ENCODE assay signal across 11 cellular contexts in the genomic region with DNA sequence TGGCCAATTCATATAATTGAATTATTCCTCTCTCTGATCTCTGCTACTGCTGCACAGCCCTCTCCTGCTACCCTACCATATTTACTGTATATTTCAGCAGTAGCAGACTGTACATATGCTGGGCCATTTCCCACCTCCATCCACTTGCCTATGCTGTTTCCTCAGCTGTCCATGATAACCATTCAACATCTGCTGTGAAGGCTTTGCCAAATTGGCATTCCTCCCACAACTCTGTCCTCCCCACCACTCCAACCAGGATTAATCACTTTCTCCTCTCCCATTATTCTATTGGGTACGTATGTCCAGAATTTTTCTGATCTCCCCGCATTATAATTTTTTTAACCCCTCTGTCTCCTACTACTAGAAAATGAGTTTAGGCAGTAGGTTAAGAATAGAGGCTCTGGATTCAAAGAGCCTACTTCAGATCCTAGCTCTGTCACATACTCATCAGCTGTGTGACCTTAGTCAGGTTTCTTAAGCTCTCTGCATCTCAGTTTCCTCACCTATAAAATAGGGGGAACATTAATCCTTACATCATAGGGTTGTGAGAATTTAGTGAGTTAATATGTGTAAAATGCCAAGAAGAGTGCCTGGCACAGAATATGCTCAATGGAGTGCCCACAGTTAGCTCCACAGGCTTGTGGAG.
DNase-seq lines count a peak whose midpoint lies in the region; ATAC-seq and TF ChIP-seq lines count a peak whose summit lies in the region.
"Had no signal": no experiment of that assay in that cellular context is flagged by ENCODE, and none has a peak within 500 bp of the region (broad histone marks: within the 10 kb centered on the region; RNA-seq: fewer than 3 reads in every experiment).

No MANE protein-coding gene starts in this region.

- peaks cover 27% of the 10 kb centered on the region; the same call in 1 of the 2 replicates for H3K36me3 ChIP-seq in PC-3 (ENCODE audit: low read depth, low read length)

- CTCF ChIA-PET in PC-3 (lab: Charles Lee) = no interaction called here

- H3K4me1 ChIP-seq in PC-3 (ENCODE audit: insufficient read depth, low read length) = peaks cover 57% of the 10 kb centered on the region

- H3K79me2 ChIP-seq in PC-3 (ENCODE audit: low read length) = no peaks in the 10 kb centered on the region

- no peaks in the 10 kb centered on the region for H4K20me1 ChIP-seq in PC-3 (ENCODE audit: low read length)

- POLR2A ChIA-PET in PC-3 (lab: Charles Lee; ENCODE audit: unreplicated experiment) = interaction anchor here (0.7 kb wide), 1 partner anchor 83 kb away, joined by 3 read pairs; no protein-coding TSS in a partner anchor

- intact Hi-C loops in PC-3 (cut with micrococcal nuclease) = no loop called here

- no peaks in the 10 kb centered on the region for H3K9me3 ChIP-seq in PC-3 (ENCODE audit: low read length)

- no peak for ATAC-seq in PC-3
- ATAC-seq in GM18858 (IDR thresholded peaks at IDR 0.05; ENCODE audit: unreplicated experiment) = no peak
- ATAC-seq: foreskin keratinocyte had no signal

- H3K27ac ChIP-seq in PC-3 (ENCODE audit: low read length) = peak overlapping the region; percentile 54
- H3K27ac ChIP-seq: foreskin keratinocyte had no signal

- no peaks in the 10 kb centered on the region for H3K9me2 ChIP-seq in PC-3 (replicated peaks; ENCODE audit: low read length)

- no peak overlapping the region for H3K9ac ChIP-seq in PC-3 (ENCODE audit: low read length)

- no peaks in the 10 kb centered on the region for H3K27me3 ChIP-seq in PC-3 (ENCODE audit: low read length)
- H3K27me3 ChIP-seq: foreskin keratinocyte had no signal

- no peak overlapping the region for H2AFZ ChIP-seq in PC-3 (ENCODE audit: low read length)

- H3K4me2 ChIP-seq in PC-3 (ENCODE audit: low read length) = peak overlapping the region; percentile 41

- no peak for TF ChIP-seq CTCF in PC-3 (conservative IDR thresholded peaks at IDR 0.05; ENCODE audit: low read depth, low read length)
- no peak for TF ChIP-seq CTCF in fibroblast of pulmonary artery (IDR thresholded peaks at IDR 0.05; ENCODE audit: low read length, missing control alignments)

- no TSS peak for BruUV-seq in PC-3 (replicated peaks; lab: Mats Ljungman, UMichigan)

- H3K4me3 ChIP-seq in PC-3 (ENCODE audit: low read length) (no peak overlapping the region), fibroblast of pulmonary artery (replicated peaks; ENCODE audit: low read depth, low read length) (no peak overlapping the region), skeletal muscle cell (ENCODE audit: low read depth, low read length) (no peak overlapping the region)

- DNase-seq in HCEC 1CT (peak; percentile 80), PC-3 (peak; percentile 27), fibroblast of pulmonary artery (ENCODE audit: low read depth) (peak; percentile 87), skeletal muscle cell (ENCODE audit: low read depth) (peak; percentile 78), germinal center (ENCODE audit: low spot score) (no peak)
- DNase-seq in central memory CD4-positive, alpha-beta T cell = no peak
- no peak for DNase-seq in activated effector memory CD4-positive, alpha-beta T cell treated with anti-CD3 and anti-CD28 coated beads, Interleukin-2, amount 50 U/mL, for 16 hours
- DNase-seq: foreskin keratinocyte; stimulated activated naive CD4-positive, alpha-beta T cell treated with Interleukin-2 at 50 U/mL for 16 hours; SW 1271 had no signal

- peaks cover 16% of the 10 kb centered on the region for H3F3A ChIP-seq in PC-3 (ENCODE audit: low read length, unreplicated experiment)

Comparison
In these comparisons a context has a peak if more than half of its experiments do, and no peak if none do; other contexts are left out.
1. DNase-seq: peak in HCEC 1CT (single experiment), PC-3 (single experiment), fibroblast of pulmonary artery (single experiment) and skeletal muscle cell (single experiment); none in germinal center (single experiment), central memory CD4-positive, alpha-beta T cell (single experiment) and activated effector memory CD4-positive, alpha-beta T cell treated with anti-CD3 and anti-CD28 coated beads, Interleukin-2, amount 50 U/mL, for 16 hours (single experiment).